8 cellular contexts compared by ENCODE assay signal in the genomic region with DNA sequence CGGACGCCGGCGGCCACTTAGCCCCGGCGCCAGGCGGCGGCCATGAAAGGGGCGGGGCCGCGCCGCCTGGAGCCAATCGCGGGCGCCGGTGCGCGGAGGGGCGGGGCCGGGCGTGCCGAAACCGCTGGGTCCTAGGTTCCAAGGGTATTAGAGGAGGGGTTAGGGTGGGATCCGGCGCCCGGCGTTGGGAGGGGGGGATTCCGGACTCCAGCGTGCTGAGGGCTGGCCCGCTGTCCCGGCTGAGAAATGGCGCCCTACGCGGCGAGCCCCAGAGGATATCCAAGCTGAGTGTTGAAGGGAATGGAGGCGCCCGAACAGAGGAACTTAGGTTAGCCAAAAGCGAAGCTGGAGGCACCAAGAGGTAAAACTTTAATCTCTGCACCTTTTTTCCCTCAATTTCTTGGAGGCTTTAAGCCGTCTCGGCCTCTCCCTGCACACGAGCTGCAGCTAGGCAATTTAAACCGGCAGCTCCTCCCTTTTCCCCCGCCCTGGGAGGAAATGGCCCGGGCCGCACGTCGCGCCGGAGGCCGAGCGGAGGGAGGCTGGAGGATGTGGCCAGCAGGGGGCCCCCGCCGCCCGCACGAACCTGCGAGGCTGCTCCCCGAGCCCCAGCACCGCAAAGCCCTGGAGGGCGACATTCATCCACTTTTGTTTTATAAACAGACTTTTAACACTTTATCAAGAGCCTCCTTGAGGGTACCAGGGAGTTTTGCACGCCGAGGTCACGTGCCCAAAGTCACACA. TPM values are rescaled to one million over a fixed set of nuclear protein-coding genes. Genes with fewer than 3 reads are reported as not detected.
DNase-seq lines count a peak whose midpoint lies in the region; ATAC-seq and TF ChIP-seq lines count a peak whose summit lies in the region.

A gene with protein sequence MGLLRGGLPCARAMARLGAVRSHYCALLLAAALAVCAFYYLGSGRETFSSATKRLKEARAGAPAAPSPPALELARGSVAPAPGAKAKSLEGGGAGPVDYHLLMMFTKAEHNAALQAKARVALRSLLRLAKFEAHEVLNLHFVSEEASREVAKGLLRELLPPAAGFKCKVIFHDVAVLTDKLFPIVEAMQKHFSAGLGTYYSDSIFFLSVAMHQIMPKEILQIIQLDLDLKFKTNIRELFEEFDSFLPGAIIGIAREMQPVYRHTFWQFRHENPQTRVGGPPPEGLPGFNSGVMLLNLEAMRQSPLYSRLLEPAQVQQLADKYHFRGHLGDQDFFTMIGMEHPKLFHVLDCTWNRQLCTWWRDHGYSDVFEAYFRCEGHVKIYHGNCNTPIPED (minus strand): TSS at position 44 of the 743 bp plus-strand sequence. CDS start 101 bp downstream, outside the sequence.

- H4K8ac ChIP-seq in IMR-90 (ENCODE audit: low read depth in 2 of 2, low read length in 2 of 2), result peak within 1 kb of the TSS; percentile 77 to 81

- intact Hi-C loops in IMR-90 (cut with micrococcal nuclease), result loop anchor here (1.0 to 2.0 kb wide), 3 partner anchors 172 to 251 kb away; a partner anchor contains a TSS

- in situ Hi-C loops in IMR-90 (cut with MboI; ENCODE audit: low sequenced_read_pairs), result loop anchor here (5.0 kb wide), 1 partner anchor 251 kb away; no protein-coding TSS in a partner anchor

- peak within 1 kb of the TSS; percentile 86 for H3K27ac ChIP-seq in IMR-90 (ENCODE audit: insufficient read depth, low read length)
- peak within 1 kb of the TSS; percentile 82 for H3K27ac ChIP-seq in OCI-LY1 (ENCODE audit: low read depth, low read length, poor library complexity, severe bottlenecking)
- H3K27ac ChIP-seq in epithelial cell of prostate, result peak within 1 kb of the TSS; percentile 79

- peaks cover 16 to 35% of the 10 kb centered on the region in 2 experiments for H3K79me1 ChIP-seq in IMR-90 (ENCODE audit: low read depth in 1 of 2, low read length in 2 of 2)

- H2BK120ac ChIP-seq in IMR-90 (ENCODE audit: low read depth, low read length), result peak within 1 kb of the TSS; percentile 42

- H4K20me1 ChIP-seq in IMR-90 (ENCODE audit: insufficient read depth, low read length), result peaks cover 11% of the 10 kb centered on the region
- H4K20me1 ChIP-seq in OCI-LY1 (ENCODE audit: insufficient read depth, low read length), result no peaks in the 10 kb centered on the region

- no TSS peak for BruUV-seq in IMR-90 (replicated peaks; lab: Mats Ljungman, UMichigan)

- peak within 1 kb of the TSS; percentile 89 for H3K56ac ChIP-seq in IMR-90 (ENCODE audit: extremely low read depth, insufficient read depth, low read length)

- CTCF ChIA-PET in IMR-90 (lab: Yijun Ruan, JAX), result interaction anchor here (0.6 to 3.3 kb wide), 32 partner anchors 8 to 600 kb away, joined by 3 to 24 read pairs (median 4); a partner anchor contains a TSS

- H4K5ac ChIP-seq in IMR-90 (ENCODE audit: low read depth, low read length), result peak within 1 kb of the TSS; percentile 50

- 0 out of 2 replicates have a peak, but pooled peaks have one; percentile 22 for TF ChIP-seq POLR2A in IMR-90 (IDR thresholded peaks at IDR 0.05; ENCODE audit: low read depth, low read length)

- no peaks in the 10 kb centered on the region for H3K9me2 ChIP-seq in OCI-LY1 (ENCODE audit: low read depth, low read length)

- H2AFZ ChIP-seq in IMR-90 (replicated peaks; ENCODE audit: low read length, poor library complexity), result peak within 1 kb of the TSS; percentile 97
- H2AFZ ChIP-seq in OCI-LY1 (ENCODE audit: low read length), result peak within 1 kb of the TSS; percentile 64; the same call in 1 of the 2 replicates

- H3K23ac ChIP-seq in IMR-90 (ENCODE audit: low read depth, low read length), result peak within 1 kb of the TSS; percentile 95

- H3K27me3 ChIP-seq in IMR-90 (ENCODE audit: control insufficient read depth, insufficient read depth, low read length) (no peaks in the 10 kb centered on the region), OCI-LY1 (ENCODE audit: insufficient read depth, low read length) (no peaks in the 10 kb centered on the region)

- peak within 1 kb of the TSS; percentile 51; the same call in 1 of the 2 replicates for H2AK5ac ChIP-seq in IMR-90 (ENCODE audit: low read depth, low read length)

- TF ChIP-seq RAD21 in IMR-90 (IDR thresholded peaks at IDR 0.05; ENCODE audit: low read length), result peak; percentile 89

- 1% methylated on average over 21 of the region's 62 CpGs; no CpG with 5 or more reads in 1 of the 2 experiments for WGBS in IMR-90 (ENCODE audit: extremely low coverage in 2 of 2, insufficient read length in 1 of 2), 2 experiments

- POLR2A ChIA-PET in IMR-90 (lab: Charles Lee; ENCODE audit: unreplicated experiment), result interaction anchor here (1.2 kb wide), 1 partner anchor 179 kb away, joined by 3 read pairs; no protein-coding TSS in a partner anchor

- H2BK15ac ChIP-seq in IMR-90 (ENCODE audit: low read depth, low read length), result no peak within 1 kb of the TSS; the same call in 2 of the 3 replicates

- H3K36me3 ChIP-seq in IMR-90 (ENCODE audit: control insufficient read depth, insufficient read depth, low read length), result peaks cover 3% of the 10 kb centered on the region
- peaks cover 10% of the 10 kb centered on the region for H3K36me3 ChIP-seq in OCI-LY1 (ENCODE audit: insufficient read depth, low read length)

- H3K79me2 ChIP-seq in OCI-LY1 (ENCODE audit: insufficient read depth, low read length), result no peaks in the 10 kb centered on the region

- H3K9me3 ChIP-seq in IMR-90 (ENCODE audit: control insufficient read depth, insufficient read depth, low read length) (no peaks in the 10 kb centered on the region), OCI-LY1 (ENCODE audit: low read length) (no peaks in the 10 kb centered on the region)

- H2BK20ac ChIP-seq in IMR-90 (ENCODE audit: low read depth, low read length), result no peak within 1 kb of the TSS

- ATAC-seq in GM21529 (IDR thresholded peaks at IDR 0.05; ENCODE audit: unreplicated experiment) (peak; percentile 82), IMR-90 (ENCODE audit: low read depth) (peak; percentile 89)

- H3K4me3 ChIP-seq in IMR-90 (ENCODE audit: insufficient read depth, low read depth, low read length) (peak within 1 kb of the TSS; percentile 93), OCI-LY1 (ENCODE audit: low read depth, low read length, poor library complexity, severe bottlenecking) (peak within 1 kb of the TSS; percentile 74)

- peak within 1 kb of the TSS; percentile 72 for H2BK5ac ChIP-seq in IMR-90 (ENCODE audit: low read depth, low read length, poor library complexity, severe bottlenecking)

- H3K4ac ChIP-seq in IMR-90 (ENCODE audit: low read depth, low read length), result peak within 1 kb of the TSS; percentile 74

- H3K9ac ChIP-seq in IMR-90 (ENCODE audit: low read depth, low read length), result peak within 1 kb of the TSS; percentile 87
- peak within 1 kb of the TSS; percentile 83 for H3K9ac ChIP-seq in OCI-LY1 (ENCODE audit: low read length)

- peaks cover 5% of the 10 kb centered on the region for H3K4me1 ChIP-seq in IMR-90 (ENCODE audit: control insufficient read depth, insufficient read depth, low read length)
- H3K4me1 ChIP-seq in OCI-LY1 (ENCODE audit: insufficient read depth, low read length, severe bottlenecking), result peaks cover 22% of the 10 kb centered on the region

- 0 out of 2 replicates have a peak, but pooled peaks cover 3% of the 10 kb centered on the region for H3F3A ChIP-seq in OCI-LY1 (ENCODE audit: insufficient read depth, low read length)

- peaks cover 11% of the 10 kb centered on the region; the same call in 1 of the 2 replicates for H3K9me1 ChIP-seq in IMR-90 (ENCODE audit: insufficient read depth, low read length)

- H3K18ac ChIP-seq in IMR-90 (ENCODE audit: low read depth, low read length), result peak within 1 kb of the TSS; percentile 36; the same call in 1 of the 2 replicates

- DNase-seq in DMS153 (lab: John Stamatoyannopoulos, UW), result peak; percentile 70
- DNase-seq in IMR-90, result peak; percentile 80
- DNase-seq in activated T-cell treated with anti-CD3 and anti-CD28 coated beads for 4 hours, result peak; percentile 85
- peak; percentile 36 for DNase-seq in epithelial cell of prostate (ENCODE audit: low read depth, low spot score)
- peak; percentile 90 for DNase-seq in mucosa of gallbladder (ENCODE audit: low spot score)
- DNase-seq in stimulated activated CD8-positive, alpha-beta memory T cell treated with anti-CD3 and anti-CD28 coated beads, Interleukin-4, amount 100 ng/mL, for 24 hours (ENCODE audit: low read depth), result peak; percentile 89

- TF ChIP-seq CTCF in IMR-90 (conservative IDR thresholded peaks at IDR 0.05; ENCODE audit: low read depth, low read length), result peak; percentile 98
- peak; percentile 100 for TF ChIP-seq CTCF in OCI-LY1 (IDR thresholded peaks at IDR 0.05; ENCODE audit: low read length)

- peak within 1 kb of the TSS; percentile 96 for H2AK9ac ChIP-seq in IMR-90 (replicated peaks; ENCODE audit: low read depth, low read length, poor library complexity)

- H3K4me2 ChIP-seq in IMR-90 (ENCODE audit: low read depth, low read length) (peak within 1 kb of the TSS; percentile 95), OCI-LY1 (ENCODE audit: low read length) (peak within 1 kb of the TSS; percentile 97)

- peak within 1 kb of the TSS; percentile 77 for H3K14ac ChIP-seq in IMR-90 (replicated peaks; ENCODE audit: low read depth, low read length)

- dilution Hi-C loops in IMR-90 (cut with HindIII; ENCODE audit: low sequenced_read_pairs, unreplicated experiment), result no loop called here

- peak within 1 kb of the TSS; percentile 54 for H4K91ac ChIP-seq in IMR-90 (ENCODE audit: insufficient read depth, low read depth, low read length)

TF ChIP-seq in IMR-90, 13 proteins besides CTCF, POLR2A, EP300 and RAD21 (continues in another document):
- TF ChIP-seq FOS (IDR thresholded peaks at IDR 0.05; ENCODE audit: low read depth, low read length), result no peak
- peak; percentile 81 for TF ChIP-seq BHLHE40 (IDR thresholded peaks at IDR 0.05; ENCODE audit: low read depth, low read length)
- TF ChIP-seq, protein P1, sequence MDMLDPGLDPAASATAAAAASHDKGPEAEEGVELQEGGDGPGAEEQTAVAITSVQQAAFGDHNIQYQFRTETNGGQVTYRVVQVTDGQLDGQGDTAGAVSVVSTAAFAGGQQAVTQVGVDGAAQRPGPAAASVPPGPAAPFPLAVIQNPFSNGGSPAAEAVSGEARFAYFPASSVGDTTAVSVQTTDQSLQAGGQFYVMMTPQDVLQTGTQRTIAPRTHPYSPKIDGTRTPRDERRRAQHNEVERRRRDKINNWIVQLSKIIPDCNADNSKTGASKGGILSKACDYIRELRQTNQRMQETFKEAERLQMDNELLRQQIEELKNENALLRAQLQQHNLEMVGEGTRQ (IDR thresholded peaks at IDR 0.05; ENCODE audit: low read depth, low read length), result peak; percentile 86
- no peak for TF ChIP-seq RFX5 (IDR thresholded peaks at IDR 0.05; ENCODE audit: low read depth, low read length)
- TF ChIP-seq MAZ (IDR thresholded peaks at IDR 0.05; ENCODE audit: borderline replicate concordance, low read depth, low read length), result peak; percentile 90
- TF ChIP-seq RCOR1 (IDR thresholded peaks at IDR 0.05; ENCODE audit: insufficient replicate concordance, low read length), result no peak
- TF ChIP-seq SMC3 (IDR thresholded peaks at IDR 0.05; ENCODE audit: low read depth, low read length), result peak; percentile 94
- TF ChIP-seq CHD1 (IDR thresholded peaks at IDR 0.05; ENCODE audit: low read depth, low read length), result peak; percentile 62; the same call in 1 of the 2 replicates

RNA-seq across cellular contexts. Expression of the gene that starts here (rescaled TPM):
- total RNA-seq in IMR-90 (2012; rRNA removed) (13.1 and 14.7 TPM in 2 replicates), mucosa of gallbladder (8.8 TPM)
- 18.1 and 18.6 TPM in 2 replicates for polyA plus RNA-seq in IMR-90 (2012; rRNA removed)
- polyA plus RNA-seq in IMR-90 (2012; cell fraction: cytosol; rRNA removed), result 11.0 and 16.4 TPM in 2 replicates
- 18.8 and 22.3 TPM in 2 replicates for polyA plus RNA-seq in IMR-90 (2012; cell fraction: nucleus; rRNA removed; ENCODE audit: low replicate concordance)

Comparison
In these comparisons a context has a peak if more than half of its experiments do, and no peak if none do; other contexts are left out.
1. Peak in every context shown above with its lines: DNase-seq, ATAC-seq, H3K4me3 ChIP-seq and H3K27ac ChIP-seq.
2. DNase-seq: peak in every context shown above with its lines; median percentile 90 in mucosa of gallbladder; 89 in stimulated activated CD8-positive, alpha-beta memory T cell treated with anti-CD3 and anti-CD28 coated beads, Interleukin-4, amount 100 ng/mL, for 24 hours; 85 in activated T-cell treated with anti-CD3 and anti-CD28 coated beads for 4 hours; 80 in IMR-90; 70 in DMS153; 36 in epithelial cell of prostate.